Comparison of ENCODE assay signal across 16 cellular contexts in the genomic region with DNA sequence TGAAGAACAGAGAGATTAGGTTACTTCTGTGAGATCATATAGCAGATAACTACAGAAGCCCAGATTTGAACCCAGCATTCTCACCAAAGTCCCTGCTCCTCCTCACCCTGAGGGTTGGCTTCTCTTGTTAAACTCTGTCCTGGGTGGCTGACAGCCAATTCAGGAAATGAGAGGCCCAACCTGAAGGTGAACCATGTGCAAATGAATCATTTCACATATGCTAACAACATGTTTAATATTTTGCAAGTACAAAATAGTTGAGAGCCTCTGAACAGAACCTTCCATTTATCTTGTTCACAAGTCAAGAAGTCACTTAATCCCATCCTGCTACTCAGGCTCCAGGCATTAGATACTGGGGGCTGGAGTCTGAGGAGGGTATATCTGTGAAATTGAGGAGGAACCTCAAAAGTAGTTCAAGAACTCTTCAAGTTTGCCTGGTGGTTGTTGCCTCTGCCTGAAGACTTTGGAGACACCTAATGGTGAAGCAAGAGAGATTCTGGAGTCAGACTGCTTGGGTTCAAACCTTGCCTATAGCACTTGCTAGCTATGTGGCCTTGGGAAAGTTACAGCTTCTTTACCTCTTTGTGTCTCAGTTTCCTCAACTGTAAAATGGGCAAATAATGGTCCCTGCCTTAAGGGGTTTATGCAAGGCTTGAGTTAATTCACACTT.
A peak's percentile ranks its signal among the peaks of the same experiment; 100 is the strongest.
DNase-seq lines count a peak whose midpoint lies in the region; ATAC-seq and TF ChIP-seq lines count a peak whose summit lies in the region.
"Had no signal": no experiment of that assay in that cellular context is flagged by ENCODE, and none has a peak within 500 bp of the region (broad histone marks: within the 10 kb centered on the region; RNA-seq: fewer than 3 reads in every experiment).

No MANE protein-coding gene starts in this region.

- TF ChIP-seq CTCF in AG09309 (IDR thresholded peaks at IDR 0.05; ENCODE audit: control insufficient read depth, insufficient read depth, low read depth, low read length, missing control alignments) (no peak), HCT116 (IDR thresholded peaks at IDR 0.05 in 2 of 3, conservative IDR thresholded peaks at IDR 0.05 in 1 of 3; ENCODE audit: borderline replicate concordance in 1 of 3, insufficient read depth in 1 of 3, low read depth in 2 of 3, low read length in 2 of 3) (peak in 2 of 3 experiments; percentile 18 to 25; a peak in 2 of 6 replicates)

- RAD21 ChIA-PET in HCT116 (lab: Charles Lee; ENCODE audit: low non-redundant PET in 1 of 2, low total read pairs in 2 of 2, uncharacterized antibody in 2 of 2, unreplicated experiment in 2 of 2) = no interaction called here

- no peak for TF ChIP-seq POLR2A in HCT116 (IDR thresholded peaks at IDR 0.05; ENCODE audit: borderline replicate concordance, extremely low read depth, insufficient read depth, insufficient read length)

- peak; percentile 47; the same call in 1 of the 2 replicates for ATAC-seq in HCT116
- ATAC-seq: GM23338; natural killer cell treated with Interleukin-12 subunit alpha and Interleukin-12 subunit beta and Interleukin-15 and Interleukin-18, amount 100 ng/mL, for 72 hours had no signal

- POLR2A ChIA-PET in HCT116 (lab: Charles Lee) = no interaction called here

- intact Hi-C loops in HCT116 (cut with micrococcal nuclease) = no loop called here

- peak; percentile 19; the same call in 1 of the 2 replicates for TF ChIP-seq RAD21 in HCT116 (IDR thresholded peaks at IDR 0.05; ENCODE audit: low read depth)

- peak; percentile 56 for DNase-seq in AG09309 (ENCODE audit: low read depth)
- no peak for DNase-seq in HCT116 (ENCODE audit: low read depth, low spot score)
- peak; percentile 44 for DNase-seq in SK-MEL-5 (ENCODE audit: low read depth, low spot score)
- peak; percentile 59 for DNase-seq in fibroblast of peridontal ligament (ENCODE audit: extremely low read depth)
- DNase-seq in Kasumi-1 (lab: John Stamatoyannopoulos, UW) = no peak
- no peak for DNase-seq in activated T-cell treated with anti-CD3 and anti-CD28 coated beads, Interleukin-2, amount 50 U/mL, for 48 hours
- DNase-seq in NCI-H187 treated with DMSO at 0.1 percent for 48 hours (lab: John Stamatoyannopoulos, UW) = no peak
- DNase-seq in cerebellar nuclear complex (lab: John Stamatoyannopoulos, UW) = no peak
- DNase-seq: activated CD8-positive, alpha-beta memory T cell treated with anti-CD3 and anti-CD28 coated beads, Interleukin-2, amount 50 U/mL, for 4 hours; aorta; erythroblast; KBM-7; kidney glomerular epithelial cell; spleen had no signal

- H3K4me2 ChIP-seq in HCT116 (ENCODE audit: low read length) = no peak overlapping the region
- H3K4me2 ChIP-seq: GM23338 had no signal

- no peaks in the 10 kb centered on the region for H3K27me3 ChIP-seq in HCT116 (ENCODE audit: insufficient read depth, low read length)
- H3K27me3 ChIP-seq: spleen had no signal

- no peaks in the 10 kb centered on the region for H3K79me2 ChIP-seq in HCT116 (ENCODE audit: insufficient read depth, low read length)

- BruUV-seq in HCT116 (replicated peaks; lab: Mats Ljungman, UMichigan) = no TSS peak

- peaks cover under 1 to 14% of the 10 kb centered on the region in 2 experiments; a peak in 3 of 4 replicates for H3K4me1 ChIP-seq in HCT116 (ENCODE audit: control insufficient read depth in 1 of 2, insufficient read depth in 2 of 2, low read length in 2 of 2)
- H3K4me1 ChIP-seq: spleen had no signal

- no peak overlapping the region for H3K9ac ChIP-seq in HCT116 (ENCODE audit: low read length)

- no peak overlapping the region for H3K27ac ChIP-seq in HCT116 (ENCODE audit: low read depth, low read length)
- H3K27ac ChIP-seq: spleen had no signal

- CTCF ChIA-PET in HCT116 (lab: Charles Lee) = interaction anchor here (0.6 kb wide), 1 partner anchor 259 kb away, joined by 3 read pairs; no protein-coding TSS in a partner anchor

- in situ Hi-C loops in SK-MEL-5 (cut with HindIII; ENCODE audit: low pct_unique_long_range_greater_than_20kb, low sequenced_read_pairs) = no loop called here

- no peak overlapping the region for H2AFZ ChIP-seq in HCT116 (ENCODE audit: low read depth, low read length, poor library complexity, severe bottlenecking)
- H2AFZ ChIP-seq: GM23338 had no signal

- no peaks in the 10 kb centered on the region for H3K9me2 ChIP-seq in HCT116 (ENCODE audit: insufficient read depth)

- H3K36me3 ChIP-seq in HCT116 (ENCODE audit: control insufficient read depth in 1 of 2, insufficient read depth in 2 of 2, low read length in 2 of 2) = no peaks in the 10 kb centered on the region
- H3K36me3 ChIP-seq: spleen had no signal

- H3K9me3 ChIP-seq in HCT116 (ENCODE audit: control insufficient read depth in 1 of 2, insufficient read depth in 1 of 2, low read depth in 1 of 2, low read length in 2 of 2) = no peaks in the 10 kb centered on the region
- H3K9me3 ChIP-seq: spleen had no signal

- no peak overlapping the region for H3K4me3 ChIP-seq in AG09309 (ENCODE audit: control insufficient read depth, low read depth, low read length)
- H3K4me3 ChIP-seq in HCT116 (replicated peaks in 1 of 2; ENCODE audit: low read depth in 1 of 2, low read length in 2 of 2) = no peak overlapping the region
- H3K4me3 ChIP-seq: GM23338, spleen had no signal

- H4K20me1 ChIP-seq in HCT116 (ENCODE audit: insufficient read depth) = no peaks in the 10 kb centered on the region

TF ChIP-seq in HCT116, 20 proteins besides CTCF, POLR2A, EP300 and RAD21:
- TF ChIP-seq ZFX (IDR thresholded peaks at IDR 0.05) = no peak
- TF ChIP-seq TCF7L2 (IDR thresholded peaks at IDR 0.05; ENCODE audit: borderline replicate concordance, extremely low read depth, insufficient read depth, insufficient read length) = no peak
- no peak for TF ChIP-seq YY1 (IDR thresholded peaks at IDR 0.05; ENCODE audit: extremely low read depth, insufficient replicate concordance, low read depth, low read length)
- no peak for TF ChIP-seq JUND (IDR thresholded peaks at IDR 0.05)
- TF ChIP-seq SP1 (IDR thresholded peaks at IDR 0.05; ENCODE audit: low read depth) = no peak
- TF ChIP-seq, protein P1, sequence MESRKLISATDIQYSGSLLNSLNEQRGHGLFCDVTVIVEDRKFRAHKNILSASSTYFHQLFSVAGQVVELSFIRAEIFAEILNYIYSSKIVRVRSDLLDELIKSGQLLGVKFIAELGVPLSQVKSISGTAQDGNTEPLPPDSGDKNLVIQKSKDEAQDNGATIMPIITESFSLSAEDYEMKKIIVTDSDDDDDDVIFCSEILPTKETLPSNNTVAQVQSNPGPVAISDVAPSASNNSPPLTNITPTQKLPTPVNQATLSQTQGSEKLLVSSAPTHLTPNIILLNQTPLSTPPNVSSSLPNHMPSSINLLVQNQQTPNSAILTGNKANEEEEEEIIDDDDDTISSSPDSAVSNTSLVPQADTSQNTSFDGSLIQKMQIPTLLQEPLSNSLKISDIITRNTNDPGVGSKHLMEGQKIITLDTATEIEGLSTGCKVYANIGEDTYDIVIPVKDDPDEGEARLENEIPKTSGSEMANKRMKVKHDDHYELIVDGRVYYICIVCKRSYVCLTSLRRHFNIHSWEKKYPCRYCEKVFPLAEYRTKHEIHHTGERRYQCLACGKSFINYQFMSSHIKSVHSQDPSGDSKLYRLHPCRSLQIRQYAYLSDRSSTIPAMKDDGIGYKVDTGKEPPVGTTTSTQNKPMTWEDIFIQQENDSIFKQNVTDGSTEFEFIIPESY (IDR thresholded peaks at IDR 0.05; ENCODE audit: extremely low read depth, insufficient replicate concordance, low read length) = no peak
- no peak for TF ChIP-seq EZH2 (IDR thresholded peaks at IDR 0.05)
- no peak for TF ChIP-seq SRF (IDR thresholded peaks at IDR 0.05; ENCODE audit: low read depth)
- no peak for TF ChIP-seq EZH2phosphoT487 (IDR thresholded peaks at IDR 0.05; ENCODE audit: borderline replicate concordance)
- no peak for TF ChIP-seq SIN3A (IDR thresholded peaks at IDR 0.05; ENCODE audit: low read depth)
- TF ChIP-seq, protein P2, sequence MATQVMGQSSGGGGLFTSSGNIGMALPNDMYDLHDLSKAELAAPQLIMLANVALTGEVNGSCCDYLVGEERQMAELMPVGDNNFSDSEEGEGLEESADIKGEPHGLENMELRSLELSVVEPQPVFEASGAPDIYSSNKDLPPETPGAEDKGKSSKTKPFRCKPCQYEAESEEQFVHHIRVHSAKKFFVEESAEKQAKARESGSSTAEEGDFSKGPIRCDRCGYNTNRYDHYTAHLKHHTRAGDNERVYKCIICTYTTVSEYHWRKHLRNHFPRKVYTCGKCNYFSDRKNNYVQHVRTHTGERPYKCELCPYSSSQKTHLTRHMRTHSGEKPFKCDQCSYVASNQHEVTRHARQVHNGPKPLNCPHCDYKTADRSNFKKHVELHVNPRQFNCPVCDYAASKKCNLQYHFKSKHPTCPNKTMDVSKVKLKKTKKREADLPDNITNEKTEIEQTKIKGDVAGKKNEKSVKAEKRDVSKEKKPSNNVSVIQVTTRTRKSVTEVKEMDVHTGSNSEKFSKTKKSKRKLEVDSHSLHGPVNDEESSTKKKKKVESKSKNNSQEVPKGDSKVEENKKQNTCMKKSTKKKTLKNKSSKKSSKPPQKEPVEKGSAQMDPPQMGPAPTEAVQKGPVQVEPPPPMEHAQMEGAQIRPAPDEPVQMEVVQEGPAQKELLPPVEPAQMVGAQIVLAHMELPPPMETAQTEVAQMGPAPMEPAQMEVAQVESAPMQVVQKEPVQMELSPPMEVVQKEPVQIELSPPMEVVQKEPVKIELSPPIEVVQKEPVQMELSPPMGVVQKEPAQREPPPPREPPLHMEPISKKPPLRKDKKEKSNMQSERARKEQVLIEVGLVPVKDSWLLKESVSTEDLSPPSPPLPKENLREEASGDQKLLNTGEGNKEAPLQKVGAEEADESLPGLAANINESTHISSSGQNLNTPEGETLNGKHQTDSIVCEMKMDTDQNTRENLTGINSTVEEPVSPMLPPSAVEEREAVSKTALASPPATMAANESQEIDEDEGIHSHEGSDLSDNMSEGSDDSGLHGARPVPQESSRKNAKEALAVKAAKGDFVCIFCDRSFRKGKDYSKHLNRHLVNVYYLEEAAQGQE (IDR thresholded peaks at IDR 0.05; ENCODE audit: low read depth) = no peak
- no peak for TF ChIP-seq ZNF274 (IDR thresholded peaks at IDR 0.05; ENCODE audit: low read depth, low read length)
- TF ChIP-seq CEBPB (IDR thresholded peaks at IDR 0.05; ENCODE audit: low read depth) = no peak
- TF ChIP-seq, protein P3, sequence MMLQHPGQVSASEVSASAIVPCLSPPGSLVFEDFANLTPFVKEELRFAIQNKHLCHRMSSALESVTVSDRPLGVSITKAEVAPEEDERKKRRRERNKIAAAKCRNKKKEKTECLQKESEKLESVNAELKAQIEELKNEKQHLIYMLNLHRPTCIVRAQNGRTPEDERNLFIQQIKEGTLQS (IDR thresholded peaks at IDR 0.05) = no peak
- TF ChIP-seq FOSL1 (IDR thresholded peaks at IDR 0.05; ENCODE audit: low read depth) = no peak
- TF ChIP-seq ELF1 (IDR thresholded peaks at IDR 0.05; ENCODE audit: borderline replicate concordance, low read depth) = no peak

Comparison
In these comparisons a context has a peak if more than half of its experiments do, and no peak if none do; other contexts are left out.
1. DNase-seq: peak in AG09309 (single experiment), SK-MEL-5 (single experiment) and fibroblast of peridontal ligament (single experiment); none in HCT116 (single experiment), Kasumi-1 (0 of 2), activated T-cell treated with anti-CD3 and anti-CD28 coated beads, Interleukin-2, amount 50 U/mL, for 48 hours (0 of 2), NCI-H187 treated with DMSO at 0.1 percent for 48 hours (single experiment) and cerebellar nuclear complex (0 of 2).